9 cellular contexts compared by ENCODE assay signal in the genomic region with DNA sequence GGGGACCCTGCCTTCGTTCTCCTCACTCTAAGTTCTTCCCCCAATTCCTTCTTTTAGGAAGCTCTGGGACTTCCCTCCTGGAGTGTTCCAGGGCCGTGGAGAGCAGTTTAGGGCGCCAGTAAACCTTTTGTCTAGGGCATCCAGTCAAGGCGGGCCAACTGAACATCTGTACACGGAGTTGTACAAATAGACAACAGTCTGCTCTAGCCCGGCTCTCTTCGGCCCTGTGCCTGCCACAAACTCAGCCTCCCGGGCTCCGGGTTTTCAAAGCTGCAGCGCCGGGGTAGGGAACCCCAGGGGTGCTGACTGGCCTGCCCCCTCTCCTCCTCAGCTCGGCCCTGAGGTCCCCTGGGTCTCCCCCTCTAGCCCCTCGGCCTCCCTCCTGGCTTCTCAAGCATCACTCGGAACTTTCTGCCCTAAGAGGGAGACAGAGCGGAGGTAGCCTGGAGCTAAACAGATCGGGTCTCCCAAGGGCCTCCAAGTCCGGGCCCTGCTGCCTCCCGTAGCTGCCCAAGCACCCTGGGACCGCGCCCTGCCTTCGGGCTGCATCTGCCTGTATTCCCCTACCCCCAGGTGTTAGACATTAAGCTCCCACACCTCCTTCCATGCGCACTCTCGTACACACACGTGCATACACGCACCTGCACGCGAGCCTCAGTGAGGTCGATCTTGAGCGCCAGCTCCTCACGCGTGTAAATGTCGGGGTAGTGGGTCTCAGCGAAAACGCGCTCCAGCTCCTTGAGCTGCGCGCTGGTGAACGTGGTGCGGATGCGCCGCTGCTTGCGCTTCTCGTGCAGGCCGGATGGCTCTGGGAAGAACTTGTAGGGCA. TPM values are rescaled to one million over a fixed set of nuclear protein-coding genes. Genes with fewer than 3 reads are reported as not detected.
DNase-seq lines count a peak whose midpoint lies in the region; ATAC-seq and TF ChIP-seq lines count a peak whose summit lies in the region.
"Had no signal": no experiment of that assay in that cellular context is flagged by ENCODE, and none has a peak within 500 bp of the region (broad histone marks: within the 10 kb centered on the region; RNA-seq: fewer than 3 reads in every experiment).

No MANE protein-coding gene starts in this region.

- peak; percentile 17 to 42 for ATAC-seq in naive thymus-derived CD8-positive, alpha-beta T cell
- ATAC-seq in HG02642 (IDR thresholded peaks at IDR 0.05; ENCODE audit: poor library complexity, unreplicated experiment) (no peak), HG03039 (IDR thresholded peaks at IDR 0.05; ENCODE audit: unreplicated experiment) (no peak), GM21528 (IDR thresholded peaks at IDR 0.05; ENCODE audit: low FRiP score, unreplicated experiment) (no peak)

- H3K27me3 Mint-ChIP-seq in naive thymus-derived CD8-positive, alpha-beta T cell = peaks cover 30 to 47% (median 39%) of the 10 kb centered on the region in 5 donors

- H3K36me3 Mint-ChIP-seq in naive thymus-derived CD8-positive, alpha-beta T cell = peaks cover 0 to 22% (median 1%) of the 10 kb centered on the region in 3 donors

- H3K4me3 Mint-ChIP-seq in naive thymus-derived CD8-positive, alpha-beta T cell = peak overlapping the region; percentile 55 to 87 (median 78)

- TF ChIP-seq CTCF in HFF-Myc (IDR thresholded peaks at IDR 0.05; ENCODE audit: low read depth, low read length, missing control alignments) (no peak), dorsolateral prefrontal cortex (IDR thresholded peaks at IDR 0.05 in 54 of 56, conservative IDR thresholded peaks at IDR 0.05 in 2 of 56; ENCODE audit: low read depth in 1 of 56, partially characterized antibody in 56 of 56) (no peak)

- H3K27ac ChIP-seq in dorsolateral prefrontal cortex = no peak overlapping the region

- peaks cover 0 to 7% (median 0%) of the 10 kb centered on the region in 9 donors for H3K9me3 Mint-ChIP-seq in naive thymus-derived CD8-positive, alpha-beta T cell

- H3K27me3 ChIP-seq in dorsolateral prefrontal cortex = peaks cover 3 to 69% (median 55%) of the 10 kb centered on the region in 45 donors

- H3K4me1 Mint-ChIP-seq in naive thymus-derived CD8-positive, alpha-beta T cell = peaks cover 28 to 40% (median 34%) of the 10 kb centered on the region in 4 donors

- peak; percentile 53 for DNase-seq in AG08396 (ENCODE audit: low spot score)
- no peak for DNase-seq in HFF-Myc (ENCODE audit: extremely low read depth, low read depth)
- no peak for DNase-seq in dorsolateral prefrontal cortex
- DNase-seq in naive thymus-derived CD8-positive, alpha-beta T cell = no peak
- DNase-seq in KG1 (lab: John Stamatoyannopoulos, UW) = no peak
- DNase-seq: occipital lobe had no signal

- intact Hi-C loops in dorsolateral prefrontal cortex (cut with DNase I) = no loop called here

- peak overlapping the region in 5 of 10 donors; percentile 15 to 76 (median 63) for H3K27ac Mint-ChIP-seq in naive thymus-derived CD8-positive, alpha-beta T cell

- POLR2A ChIA-PET in naive thymus-derived CD8-positive, alpha-beta T cell (lab: Charles Lee) = interaction anchor here (1.0 kb wide), 1 partner anchor 17 kb away, joined by 4 read pairs; no protein-coding TSS in a partner anchor

- H3K4me3 ChIP-seq in HFF-Myc (replicated peaks; ENCODE audit: low read depth, low read length) (0 out of 2 replicates have a peak overlapping the region, but pooled peaks have one; percentile 19), dorsolateral prefrontal cortex (peak overlapping the region in 52 of 59 donors; percentile 4 to 61 (median 40))

RNA-seq across cellular contexts. Expression of a gene that starts 3.3 kb away (rescaled TPM):
- total RNA-seq in dorsolateral prefrontal cortex = under 1 TPM in 1 of 120 experiments, not detected in 119; 0.37 TPM
- not detected for total RNA-seq in naive thymus-derived CD8-positive, alpha-beta T cell
- not detected for polyA plus RNA-seq in naive thymus-derived CD8-positive, alpha-beta T cell
- total RNA-seq: occipital lobe had no signal

RNA-seq across cellular contexts. Expression of a gene that starts 16.1 kb away (rescaled TPM):
- total RNA-seq in dorsolateral prefrontal cortex = 100 to 1,000 TPM in 16 of 120 experiments, 10 to 100 TPM in 104; 45.2 to 209 (median 78.5) TPM
- 100 to 1,000 TPM; 154 to 162 TPM for total RNA-seq in naive thymus-derived CD8-positive, alpha-beta T cell
- polyA plus RNA-seq in naive thymus-derived CD8-positive, alpha-beta T cell = 1 to 10 TPM; 6.0 to 8.6 (median 6.1) TPM

RNA-seq across cellular contexts. Expression of a gene that starts 24.1 kb away (rescaled TPM):
- total RNA-seq in dorsolateral prefrontal cortex = 10 to 100 TPM in 26 of 120 experiments, 1 to 10 TPM in 93, under 1 TPM in 1; 0.70 to 35.0 (median 5.7) TPM
- 1 to 10 TPM in 1 of 2 experiments, under 1 TPM in 1; 0.31 to 1.0 TPM for total RNA-seq in naive thymus-derived CD8-positive, alpha-beta T cell
- not detected for polyA plus RNA-seq in naive thymus-derived CD8-positive, alpha-beta T cell

RNA-seq across cellular contexts. Expression of a gene that starts 48.7 kb away (rescaled TPM):
- 1 to 10 TPM in 10 of 120 experiments, under 1 TPM in 40, not detected in 70; 0.40 to 1.4 (median 0.69) TPM for total RNA-seq in dorsolateral prefrontal cortex
- not detected for total RNA-seq in naive thymus-derived CD8-positive, alpha-beta T cell
- not detected for polyA plus RNA-seq in naive thymus-derived CD8-positive, alpha-beta T cell
- total RNA-seq: occipital lobe had no signal

Comparison
In these comparisons a context has a peak if more than half of its experiments do, and no peak if none do; other contexts are left out.
1. ATAC-seq: peak in naive thymus-derived CD8-positive, alpha-beta T cell (2 of 2); none in HG02642 (single experiment), HG03039 (single experiment) and GM21528 (single experiment).